Comparison of ENCODE assay signal across 8 cellular contexts in genomic region chr14:21383848-21384493, GRCh38. TPM values are rescaled to one million over a fixed set of nuclear protein-coding genes. Genes with fewer than 3 reads are reported as not detected.
A peak's percentile ranks its signal among the peaks of the same experiment; 100 is the strongest.
DNase-seq lines count a peak whose midpoint lies in the region; ATAC-seq, FAIRE-seq and TF ChIP-seq lines count a peak whose summit lies in the region.

TSS of gene SUPT16H (minus strand) at chr14:21384019. CDS start at chr14:21383927, 92 bp downstream.

- peak within 1 kb of the TSS; percentile 74 to 97 (median 90) for H3K4me3 ChIP-seq in HepG2 (replicated peaks in 1 of 3; ENCODE audit: insufficient read depth in 1 of 3, low read depth in 2 of 3, low read length in 3 of 3)

- in situ Hi-C loops in HepG2 (cut with HindIII; ENCODE audit: extremely low pct_ligation_motif_present, low pct_unique_long_range_greater_than_20kb) = no loop called here

- peak; percentile 80 to 92 for TF ChIP-seq POLR2A in HepG2 (IDR thresholded peaks at IDR 0.05; ENCODE audit: insufficient read depth in 1 of 2, low read depth in 2 of 2, low read length in 2 of 2)

- TF ChIP-seq CTCF in C4-2B (conservative IDR thresholded peaks at IDR 0.05) (no peak), HepG2 (CRISPR knock-in tag; IDR thresholded peaks at IDR 0.05) (peak; percentile 11; the same call in 1 of the 2 replicates)

- DNase-seq in NCI-H774 (lab: John Stamatoyannopoulos, UW) (peak; percentile 97), dermis blood vessel endothelial cell (peak; percentile 97), HepG2 (ENCODE audit: low spot score) (peak; percentile 94)
- DNase-seq in activated CD4-positive, alpha-beta T cell treated with anti-CD3 and anti-CD28 coated beads, Interleukin-2, amount 50 U/mL, for 4 hours = peak; percentile 93 to 94
- peak; percentile 93 for DNase-seq in stimulated activated CD4-positive, alpha-beta T cell treated with anti-CD3 and anti-CD28 coated beads, Interleukin-4, amount 100 ng/mL, for 1 hour

- H3K4me2 ChIP-seq in HepG2 (ENCODE audit: low read depth, low read length) = peak within 1 kb of the TSS; percentile 78

- no TSS peak for BruUV-seq in HepG2 (replicated peaks; lab: Mats Ljungman, UMichigan)

- H3K4me1 ChIP-seq in HepG2 (ENCODE audit: insufficient read depth, low read length) = peaks cover 43% of the 10 kb centered on the region

- H3K27ac ChIP-seq in C4-2B (peak within 1 kb of the TSS; percentile 88), HepG2 (ENCODE audit: extremely low read length, insufficient read depth, low read length) (peak within 1 kb of the TSS; percentile 92)

- POLR2A ChIA-PET in HepG2 (lab: Yijun Ruan, JAX) = interaction anchor here (0.6 to 1.2 kb wide), 16 partner anchors 10 to 1041 kb away, joined by 3 to 20 read pairs (median 4); partner anchors contain the start of genes CHD8, METTL3, PARP2 and RAB2B

- TF ChIP-seq RAD21 in HepG2 (CRISPR knock-in tag; IDR thresholded peaks at IDR 0.05) = peak; percentile 46; the same call in 1 of the 2 replicates

- TF ChIP-seq EP300 in HepG2 (IDR thresholded peaks at IDR 0.05; ENCODE audit: low read depth in 2 of 2, low read length in 2 of 2) (peak in 1 of 2 experiments; percentile 25; a peak in 2 of 4 replicates), HepG2 (CRISPR knock-in tag; IDR thresholded peaks at IDR 0.05; ENCODE audit: borderline replicate concordance) (no peak)

- FAIRE-seq in HepG2 (lab: Jason Lieb, UNC) = peak; percentile 46

- CTCF ChIA-PET in HepG2 (lab: Yijun Ruan, JAX; ENCODE audit: low intra/inter-chr PET ratio, low total read pairs) = no interaction called here

- 1% methylated on average over 54 of the region's 54 CpGs for WGBS in HepG2 (ENCODE audit: low lambda C conversion rate)

- ATAC-seq in GM19395 (IDR thresholded peaks at IDR 0.05; ENCODE audit: unreplicated experiment) (peak; percentile 88), HG03565 (IDR thresholded peaks at IDR 0.05; ENCODE audit: unreplicated experiment) (peak; percentile 73), HepG2 (peak; percentile 91)

- peak within 1 kb of the TSS; percentile 92 for H3K9ac ChIP-seq in HepG2 (ENCODE audit: insufficient read depth, low read depth, low read length)

- no peaks in the 10 kb centered on the region; a peak in 1 of 5 replicates for H3K27me3 ChIP-seq in HepG2 (ENCODE audit: control insufficient read depth in 1 of 2, insufficient read depth in 2 of 2, low read length in 2 of 2)

- intact Hi-C loops in HepG2 (cut with micrococcal nuclease; ENCODE audit: unreplicated experiment) = loop anchor here (1.0 to 10.0 kb wide), 4 partner anchors 53 to 171 kb away; partner anchors contain the start of gene TOX4

- H4K20me1 ChIP-seq in HepG2 (ENCODE audit: insufficient read depth, low read length) = peaks cover 6% of the 10 kb centered on the region; the same call in 1 of the 2 replicates

- H3K9me3 ChIP-seq in HepG2 (ENCODE audit: low read length) = no peaks in the 10 kb centered on the region

- peaks cover 49% of the 10 kb centered on the region for H3K79me2 ChIP-seq in HepG2 (ENCODE audit: insufficient read depth, low read length)

- H3K36me3 ChIP-seq in HepG2 (replicated peaks in 1 of 2; ENCODE audit: control insufficient read depth in 1 of 2, insufficient read depth in 2 of 2, low read length in 2 of 2) = peaks cover 6 to 29% of the 10 kb centered on the region in 2 experiments; a peak in 4 of 5 replicates

- H2AFZ ChIP-seq in HepG2 (ENCODE audit: low read length) = peak within 1 kb of the TSS; percentile 77

TF ChIP-seq in HepG2, 621 proteins besides CTCF, POLR2A, EP300 and RAD21 (continues in another document):
- TF ChIP-seq ZNF652 (CRISPR knock-in tag; IDR thresholded peaks at IDR 0.05; ENCODE audit: borderline replicate concordance, low read depth) = peak; percentile 70
- peak; percentile 65; the same call in 1 of the 2 replicates for TF ChIP-seq NAIF1 (CRISPR knock-in tag; IDR thresholded peaks at IDR 0.05; ENCODE audit: borderline replicate concordance)
- TF ChIP-seq ZNF501 (CRISPR knock-in tag; IDR thresholded peaks at IDR 0.05) = peak; percentile 98
- peak; percentile 73 for TF ChIP-seq ARNT2 (CRISPR knock-in tag; IDR thresholded peaks at IDR 0.05; ENCODE audit: low read depth)
- TF ChIP-seq GFI1 (CRISPR knock-in tag; IDR thresholded peaks at IDR 0.05; ENCODE audit: borderline replicate concordance) = peak; percentile 74
- TF ChIP-seq TP53 (CRISPR knock-in tag; conservative IDR thresholded peaks at IDR 0.05) = peak; percentile 69; the same call in 1 of the 2 replicates
- no peak for TF ChIP-seq FOXA1 (IDR thresholded peaks at IDR 0.05)
- TF ChIP-seq FOXA1 (CRISPR knock-in tag; IDR thresholded peaks at IDR 0.05) = peak; percentile 55; the same call in 1 of the 2 replicates
- TF ChIP-seq KLF12 (CRISPR knock-in tag; IDR thresholded peaks at IDR 0.05; ENCODE audit: borderline replicate concordance) = peak; percentile 62; the same call in 1 of the 2 replicates
- TF ChIP-seq WIZ (CRISPR knock-in tag; IDR thresholded peaks at IDR 0.05) = peak; percentile 97
- peak; percentile 85; the same call in 1 of the 2 replicates for TF ChIP-seq ZNF510 (CRISPR knock-in tag; IDR thresholded peaks at IDR 0.05; ENCODE audit: low read depth)
- TF ChIP-seq, protein P1, sequence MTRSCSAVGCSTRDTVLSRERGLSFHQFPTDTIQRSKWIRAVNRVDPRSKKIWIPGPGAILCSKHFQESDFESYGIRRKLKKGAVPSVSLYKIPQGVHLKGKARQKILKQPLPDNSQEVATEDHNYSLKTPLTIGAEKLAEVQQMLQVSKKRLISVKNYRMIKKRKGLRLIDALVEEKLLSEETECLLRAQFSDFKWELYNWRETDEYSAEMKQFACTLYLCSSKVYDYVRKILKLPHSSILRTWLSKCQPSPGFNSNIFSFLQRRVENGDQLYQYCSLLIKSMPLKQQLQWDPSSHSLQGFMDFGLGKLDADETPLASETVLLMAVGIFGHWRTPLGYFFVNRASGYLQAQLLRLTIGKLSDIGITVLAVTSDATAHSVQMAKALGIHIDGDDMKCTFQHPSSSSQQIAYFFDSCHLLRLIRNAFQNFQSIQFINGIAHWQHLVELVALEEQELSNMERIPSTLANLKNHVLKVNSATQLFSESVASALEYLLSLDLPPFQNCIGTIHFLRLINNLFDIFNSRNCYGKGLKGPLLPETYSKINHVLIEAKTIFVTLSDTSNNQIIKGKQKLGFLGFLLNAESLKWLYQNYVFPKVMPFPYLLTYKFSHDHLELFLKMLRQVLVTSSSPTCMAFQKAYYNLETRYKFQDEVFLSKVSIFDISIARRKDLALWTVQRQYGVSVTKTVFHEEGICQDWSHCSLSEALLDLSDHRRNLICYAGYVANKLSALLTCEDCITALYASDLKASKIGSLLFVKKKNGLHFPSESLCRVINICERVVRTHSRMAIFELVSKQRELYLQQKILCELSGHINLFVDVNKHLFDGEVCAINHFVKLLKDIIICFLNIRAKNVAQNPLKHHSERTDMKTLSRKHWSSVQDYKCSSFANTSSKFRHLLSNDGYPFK (CRISPR knock-in tag; IDR thresholded peaks at IDR 0.05; ENCODE audit: borderline replicate concordance) = peak; percentile 92
- peak; percentile 55 for TF ChIP-seq ZNF329 (CRISPR knock-in tag; IDR thresholded peaks at IDR 0.05; ENCODE audit: low read depth)
- TF ChIP-seq KLF16 (CRISPR knock-in tag; IDR thresholded peaks at IDR 0.05) = peak in 1 of 2 experiments; percentile 73; a peak in 2 of 4 replicates
- TF ChIP-seq CEBPB (IDR thresholded peaks at IDR 0.05; ENCODE audit: borderline replicate concordance, low read depth, low read length) = no peak
- TF ChIP-seq ZNF460 (CRISPR knock-in tag; IDR thresholded peaks at IDR 0.05; ENCODE audit: borderline replicate concordance) = peak; percentile 47; the same call in 1 of the 2 replicates
- TF ChIP-seq GTF3A (CRISPR knock-in tag; conservative IDR thresholded peaks at IDR 0.05) = no peak
- TF ChIP-seq SALL2 (CRISPR knock-in tag; IDR thresholded peaks at IDR 0.05) = no peak; the same call in 1 of the 2 replicates

RNA-seq across cellular contexts. Expression of gene SUPT16H, which starts in this region (rescaled TPM):
- total RNA-seq in dermis blood vessel endothelial cell (74.9 and 112 TPM in 2 replicates), HepG2 (2016; rRNA removed; fragmentation: Illumina TruSeq; extraction: Trizol) (230 and 340 TPM in 2 replicates)
- 21.3 and 25.1 TPM in 2 replicates for total RNA-seq in HepG2 (2016; cell fraction: cytosol; rRNA removed; fragmentation: Illumina TruSeq; extraction: Trizol; ENCODE audit: low read depth)
- 232 and 336 TPM in 2 replicates for total RNA-seq in HepG2 (2016; cell fraction: insoluble cytoplasmic fraction; rRNA removed; fragmentation: Illumina TruSeq; extraction: Trizol)
- 44.0 and 46.3 TPM in 2 replicates for total RNA-seq in HepG2 (2016; cell fraction: membrane; rRNA removed; fragmentation: Illumina TruSeq; extraction: Trizol)
- 152 and 166 TPM in 2 replicates for total RNA-seq in HepG2 (2016; cell fraction: nucleus; rRNA removed; fragmentation: Illumina TruSeq; extraction: Trizol)
- polyA plus RNA-seq in HepG2 (2011; rRNA removed) = 68.0 and 77.5 TPM in 2 replicates
- polyA plus RNA-seq in HepG2 (2011; cell fraction: cytosol; rRNA removed) = 51.6 and 70.5 TPM in 2 replicates
- 46.1 and 56.7 TPM in 2 replicates for polyA plus RNA-seq in HepG2 (2011; cell fraction: nucleus; rRNA removed)
- polyA plus RNA-seq in HepG2 (2012) = 78.2 and 103 TPM in 2 replicates
- 9.6 and 9.7 TPM in 2 replicates for polyA plus RNA-seq in HepG2 (2016; cell fraction: cytosol; fragmentation: Illumina TruSeq; extraction: Trizol; ENCODE audit: low read depth)
- 275 and 282 TPM in 2 replicates for polyA plus RNA-seq in HepG2 (2016; cell fraction: insoluble cytoplasmic fraction; fragmentation: Illumina TruSeq; extraction: Trizol; ENCODE audit: low read depth)
- polyA plus RNA-seq in HepG2 (2016; cell fraction: membrane; fragmentation: Illumina TruSeq; extraction: Trizol; ENCODE audit: low read depth) = 21.9 and 25.5 TPM in 2 replicates
- 166 TPM in 2 replicates for polyA plus RNA-seq in HepG2 (2016; cell fraction: nucleus; fragmentation: Illumina TruSeq; extraction: Trizol; ENCODE audit: insufficient read depth, low read depth)
- polyA minus RNA-seq in HepG2 (2011; rRNA and poly(A)+ RNA removed; ENCODE audit: low replicate concordance) = 94.8 and 138 TPM in 2 replicates
- polyA minus RNA-seq in HepG2 (2011; cell fraction: cytosol; rRNA and poly(A)+ RNA removed) = 56.2 and 58.5 TPM in 2 replicates
- polyA minus RNA-seq in HepG2 (2011; cell fraction: nucleus; rRNA and poly(A)+ RNA removed) = 102 and 106 TPM in 2 replicates

Comparison
In these comparisons a context has a peak if more than half of its experiments do, and no peak if none do; other contexts are left out.
1. Peak in every context shown above with its lines: DNase-seq, ATAC-seq, H3K4me3 ChIP-seq and H3K27ac ChIP-seq.